In the genomic region with DNA sequence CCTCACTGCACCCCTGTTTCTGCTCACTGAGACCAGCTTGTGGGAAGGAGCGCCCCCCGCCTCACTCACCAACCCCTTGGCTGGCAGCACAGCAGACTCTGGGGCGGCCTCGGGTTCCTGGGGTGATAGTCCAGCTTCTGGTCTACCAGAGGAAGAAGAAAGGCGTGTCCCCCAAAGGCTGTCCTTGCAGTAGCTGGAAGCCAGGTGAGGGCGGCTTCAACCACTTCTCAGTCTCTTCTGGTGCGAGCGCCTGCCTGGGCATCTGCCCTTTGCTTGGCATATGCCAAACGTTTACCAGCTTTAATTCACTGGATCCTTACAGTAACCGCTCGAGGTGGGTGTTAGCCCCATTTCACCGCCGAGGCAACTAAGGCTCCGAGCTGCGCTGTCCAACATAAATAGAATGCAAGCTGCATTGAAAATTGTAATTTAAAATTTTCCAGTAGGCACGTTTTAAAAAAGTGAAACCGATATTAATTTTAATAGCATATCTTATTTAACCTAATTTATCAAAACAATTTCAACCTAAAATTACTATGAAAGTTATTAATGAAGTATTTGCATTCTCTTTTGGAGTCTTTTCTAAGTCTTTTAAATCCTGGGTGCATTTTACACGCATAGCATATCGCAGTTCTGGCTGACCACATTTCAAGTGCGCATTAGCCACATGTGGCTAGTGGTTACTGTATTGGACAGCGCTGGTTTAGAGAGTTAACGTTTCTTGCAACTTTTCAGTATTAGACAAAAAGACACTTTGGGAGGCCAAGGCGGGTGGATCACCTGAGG, we compare ENCODE assay signal across 8 cellular contexts. TPM values are rescaled to one million over a fixed set of nuclear protein-coding genes. Genes with fewer than 3 reads are reported as not detected.
DNase-seq lines count a peak whose midpoint lies in the region; ATAC-seq, FAIRE-seq and TF ChIP-seq lines count a peak whose summit lies in the region.

No MANE protein-coding gene starts in this region.

- no peaks in the 10 kb centered on the region for H3K27me3 ChIP-seq in endothelial cell of umbilical vein (ENCODE audit: control insufficient read depth in 2 of 2, insufficient read depth in 2 of 2, low read length in 2 of 2)
- H3K27me3 ChIP-seq in muscle layer of duodenum (ENCODE audit: low read depth, low read length): no peaks in the 10 kb centered on the region

- H3K4me1 Mint-ChIP-seq in IgD-negative memory B cell (peaks cover 14 to 23% (median 20%) of the 10 kb centered on the region in 3 donors), T-helper 17 cell (peaks cover 22% of the 10 kb centered on the region)

- CTCF ChIA-PET in endothelial cell of umbilical vein (lab: Charles Lee): interaction anchor here (1.2 to 1.8 kb wide), 4 partner anchors 9 to 374 kb away, joined by 3 to 6 read pairs (median 4); no protein-coding TSS in a partner anchor

- H3K9me3 ChIP-seq in T-helper 17 cell (ENCODE audit: control insufficient read depth, low read length, poor library complexity, severe bottlenecking): no peaks in the 10 kb centered on the region
- no peaks in the 10 kb centered on the region for H3K9me3 ChIP-seq in endothelial cell of umbilical vein (replicated peaks; ENCODE audit: control insufficient read depth, insufficient read depth, low read length)
- no peaks in the 10 kb centered on the region for H3K9me3 ChIP-seq in muscle layer of duodenum (ENCODE audit: control insufficient read depth in 1 of 2, low read length in 2 of 2)

- dilution Hi-C loops in endothelial cell of umbilical vein (cut with MboI; ENCODE audit: extremely low pct_ligation_motif_present, low sequenced_read_pairs): no loop called here

- H3K9me1 ChIP-seq in endothelial cell of umbilical vein (replicated peaks; ENCODE audit: control insufficient read depth, extremely low read depth, insufficient read depth, low read length): no peaks in the 10 kb centered on the region

- peak overlapping the region; percentile 86 for H3K9ac ChIP-seq in endothelial cell of umbilical vein (replicated peaks; ENCODE audit: extremely low read depth, insufficient read depth, low read length)

- peaks cover 11% of the 10 kb centered on the region for H3K79me2 ChIP-seq in endothelial cell of umbilical vein (ENCODE audit: control insufficient read depth, insufficient read depth, low read length)

- no peak for TF ChIP-seq POLR2A in endothelial cell of umbilical vein (IDR thresholded peaks at IDR 0.05; ENCODE audit: low read depth, low read length)

- H4K20me1 ChIP-seq in endothelial cell of umbilical vein (replicated peaks; ENCODE audit: control insufficient read depth, extremely low read depth, insufficient read depth, low read length): no peaks in the 10 kb centered on the region

- DNase-seq in NOMO-1 (lab: John Stamatoyannopoulos, UW; ENCODE audit: unreplicated experiment in 2 of 2) (peak; percentile 24 to 50), NOMO-1 treated with dmso at 0.1 percent for 144 hours (lab: John Stamatoyannopoulos, UW; ENCODE audit: unreplicated experiment) (no peak), T-helper 17 cell (no peak), endothelial cell of umbilical vein (ENCODE audit: low read depth, low spot score) (peak; percentile 5)
- DNase-seq in activated effector memory CD4-positive, alpha-beta T cell treated with anti-CD3 and anti-CD28 coated beads, Interleukin-2, amount 50 U/mL, for 16 hours: no peak

- H3K27ac Mint-ChIP-seq in IgD-negative memory B cell (peak overlapping the region; percentile 98 to 99 (median 98)), T-helper 17 cell (peak overlapping the region; percentile 99)

- H3K27ac ChIP-seq in endothelial cell of umbilical vein (ENCODE audit: insufficient read depth, low read depth, low read length) (peak overlapping the region; percentile 61), muscle layer of duodenum (ENCODE audit: low read length) (peak overlapping the region; percentile 92)

- H3K4me1 ChIP-seq in endothelial cell of umbilical vein (ENCODE audit: control insufficient read depth, extremely low read depth, insufficient read depth, low read length) (peaks cover 21% of the 10 kb centered on the region), muscle layer of duodenum (ENCODE audit: control insufficient read depth in 1 of 2, insufficient read depth in 2 of 2, low read length in 2 of 2) (peaks cover 6% of the 10 kb centered on the region in 2 donors)

- H3K27me3 Mint-ChIP-seq in IgD-negative memory B cell: no peaks in the 10 kb centered on the region
- no peaks in the 10 kb centered on the region for H3K27me3 Mint-ChIP-seq in T-helper 17 cell

- H3K4me3 Mint-ChIP-seq in IgD-negative memory B cell (peak overlapping the region; percentile 87 to 98 (median 97)), T-helper 17 cell (peak overlapping the region; percentile 97)

- H3K4me3 ChIP-seq in endothelial cell of umbilical vein (replicated peaks in 1 of 3; ENCODE audit: insufficient read depth in 1 of 3, low read depth in 1 of 3, low read length in 3 of 3): peak overlapping the region; percentile 69 to 74 (median 72)
- H3K4me3 ChIP-seq in muscle layer of duodenum (ENCODE audit: low read depth in 1 of 2, low read length in 2 of 2): peak overlapping the region; percentile 86 to 89

- peak; percentile 20 for ATAC-seq in GM21786 (IDR thresholded peaks at IDR 0.05; ENCODE audit: unreplicated experiment)
- peak; percentile 1 for ATAC-seq in T-helper 17 cell

- peak overlapping the region; percentile 85 for H3K4me2 ChIP-seq in endothelial cell of umbilical vein (ENCODE audit: insufficient read depth, low read length)

- TF ChIP-seq CTCF in endothelial cell of umbilical vein (IDR thresholded peaks at IDR 0.05; ENCODE audit: extremely low read depth in 1 of 2, insufficient read depth in 1 of 2, low read depth in 1 of 2, low read length in 2 of 2): no peak

- H3K36me3 Mint-ChIP-seq in IgD-negative memory B cell (peaks cover under 1% of the 10 kb centered on the region), T-helper 17 cell (ENCODE audit: low read depth) (peaks cover 2% of the 10 kb centered on the region)

- BruUV-seq in endothelial cell of umbilical vein (replicated peaks; lab: Mats Ljungman, UMichigan): TSS peak; percentile 48

- FAIRE-seq in endothelial cell of umbilical vein (lab: Jason Lieb, UNC): no peak

- H3K36me3 ChIP-seq in endothelial cell of umbilical vein (ENCODE audit: control insufficient read depth in 2 of 2, extremely low read depth in 1 of 2, insufficient read depth in 2 of 2, low read length in 2 of 2) (no peaks in the 10 kb centered on the region), muscle layer of duodenum (ENCODE audit: control insufficient read depth in 1 of 2, insufficient read depth in 2 of 2, low read length in 2 of 2) (peaks cover 0 to 9% of the 10 kb centered on the region in 2 donors)

- H2AFZ ChIP-seq in endothelial cell of umbilical vein (ENCODE audit: low read depth, low read length): peak overlapping the region; percentile 95

- no peaks in the 10 kb centered on the region for H3K9me3 Mint-ChIP-seq in IgD-negative memory B cell

- POLR2A ChIA-PET in endothelial cell of umbilical vein (lab: Charles Lee): interaction anchor here (0.5 to 1.4 kb wide), 5 partner anchors 18 to 273 kb away, joined by 3 to 10 read pairs (median 4); partner anchors contain the start of gene BAZ1A

- intact Hi-C loops in endothelial cell of umbilical vein (cut with micrococcal nuclease): loop anchor here (1.0 to 5.0 kb wide), 4 partner anchors 65 to 365 kb away; partner anchors contain the start of genes BAZ1A, PPP2R3C and SRP54

TF ChIP-seq in endothelial cell of umbilical vein, 7 proteins besides CTCF, POLR2A, EP300 and RAD21:
- no peak for TF ChIP-seq FOS (IDR thresholded peaks at IDR 0.05; ENCODE audit: borderline replicate concordance, insufficient read depth, low read length)
- no peak for TF ChIP-seq JUN (IDR thresholded peaks at IDR 0.05; ENCODE audit: borderline replicate concordance, insufficient read depth, insufficient read length, low read depth)
- no peak for TF ChIP-seq MYC (IDR thresholded peaks at IDR 0.05; ENCODE audit: low read depth, low read length)
- TF ChIP-seq POLR2AphosphoS5 (IDR thresholded peaks at IDR 0.05; ENCODE audit: insufficient read depth, low read depth, low read length): no peak
- TF ChIP-seq MAX (IDR thresholded peaks at IDR 0.05; ENCODE audit: insufficient read depth, insufficient read length): no peak
- no peak for TF ChIP-seq GATA2 (IDR thresholded peaks at IDR 0.05; ENCODE audit: insufficient read depth, insufficient read length, low read depth, low read length)
- no peak for TF ChIP-seq EZH2 (IDR thresholded peaks at IDR 0.05; ENCODE audit: borderline replicate concordance, low read depth, low read length, severe bottlenecking)

RNA-seq across cellular contexts. Expression of gene FAM177A1, which starts 0.9 kb away (rescaled TPM):
- polyA plus RNA-seq in IgD-negative memory B cell (41.1 TPM), endothelial cell of umbilical vein (19.9 and 22.1 TPM in 2 replicates)
- total RNA-seq in T-helper 17 cell (100 to 1,000 TPM; 109 to 111 TPM), endothelial cell of umbilical vein (48.2 and 64.1 TPM in 2 replicates)
- 25.0 and 25.3 TPM in 2 replicates for polyA plus RNA-seq in endothelial cell of umbilical vein (2011; cell fraction: cytosol; rRNA removed)
- polyA plus RNA-seq in endothelial cell of umbilical vein (2011; cell fraction: nucleus; rRNA removed): 12.2 and 14.5 TPM in 2 replicates
- 45.5 and 46.8 TPM in 2 replicates for polyA plus RNA-seq in endothelial cell of umbilical vein (2012)
- polyA minus RNA-seq in endothelial cell of umbilical vein: 7.0 and 15.4 TPM in 2 replicates
- 19.0 TPM for polyA minus RNA-seq in endothelial cell of umbilical vein (2011; cell fraction: cytosol; rRNA and poly(A)+ RNA removed)
- polyA minus RNA-seq in endothelial cell of umbilical vein (2011; cell fraction: nucleus; rRNA and poly(A)+ RNA removed): 8.7 and 12.9 TPM in 2 replicates

Comparison
In these comparisons a context has a peak if more than half of its experiments do, and no peak if none do; other contexts are left out.
1. DNase-seq: peak in NOMO-1 (2 of 2) and endothelial cell of umbilical vein (single experiment); none in NOMO-1 treated with dmso at 0.1 percent for 144 hours (single experiment), T-helper 17 cell (0 of 3) and activated effector memory CD4-positive, alpha-beta T cell treated with anti-CD3 and anti-CD28 coated beads, Interleukin-2, amount 50 U/mL, for 16 hours (single experiment).